Comparison of ENCODE assay signal across 1 cellular context in the genomic region with DNA sequence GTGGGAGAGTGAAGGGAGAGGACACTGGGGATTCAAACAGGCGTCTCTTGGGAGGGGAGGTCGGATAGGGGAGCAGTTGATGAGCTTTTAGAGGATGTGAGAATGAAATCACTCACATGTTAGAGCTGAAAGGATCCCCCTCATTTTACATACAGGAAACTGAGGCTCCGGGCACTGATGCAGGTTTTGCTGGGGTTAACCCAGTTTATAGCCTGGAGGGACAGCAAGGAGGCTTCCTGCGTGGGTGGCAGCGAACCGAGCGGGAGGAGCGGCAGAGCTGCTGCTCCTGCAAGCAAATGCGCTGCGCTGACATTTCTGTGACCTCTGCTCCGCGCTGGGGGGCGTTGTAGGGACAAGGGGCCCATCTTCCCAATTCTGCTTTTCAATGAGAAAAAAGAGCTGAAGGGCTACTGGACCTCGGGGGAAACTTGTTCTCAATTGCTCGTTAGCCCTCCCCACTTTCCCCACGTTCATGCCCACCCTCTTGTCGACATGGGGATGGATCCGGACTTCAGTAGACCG.
TF ChIP-seq lines count a peak whose summit lies in the region.

No MANE protein-coding gene starts in this region.

TF ChIP-seq in HepG2, 621 proteins besides CTCF, POLR2A, EP300 and RAD21 (continued from another document):
- TF ChIP-seq, protein P1, sequence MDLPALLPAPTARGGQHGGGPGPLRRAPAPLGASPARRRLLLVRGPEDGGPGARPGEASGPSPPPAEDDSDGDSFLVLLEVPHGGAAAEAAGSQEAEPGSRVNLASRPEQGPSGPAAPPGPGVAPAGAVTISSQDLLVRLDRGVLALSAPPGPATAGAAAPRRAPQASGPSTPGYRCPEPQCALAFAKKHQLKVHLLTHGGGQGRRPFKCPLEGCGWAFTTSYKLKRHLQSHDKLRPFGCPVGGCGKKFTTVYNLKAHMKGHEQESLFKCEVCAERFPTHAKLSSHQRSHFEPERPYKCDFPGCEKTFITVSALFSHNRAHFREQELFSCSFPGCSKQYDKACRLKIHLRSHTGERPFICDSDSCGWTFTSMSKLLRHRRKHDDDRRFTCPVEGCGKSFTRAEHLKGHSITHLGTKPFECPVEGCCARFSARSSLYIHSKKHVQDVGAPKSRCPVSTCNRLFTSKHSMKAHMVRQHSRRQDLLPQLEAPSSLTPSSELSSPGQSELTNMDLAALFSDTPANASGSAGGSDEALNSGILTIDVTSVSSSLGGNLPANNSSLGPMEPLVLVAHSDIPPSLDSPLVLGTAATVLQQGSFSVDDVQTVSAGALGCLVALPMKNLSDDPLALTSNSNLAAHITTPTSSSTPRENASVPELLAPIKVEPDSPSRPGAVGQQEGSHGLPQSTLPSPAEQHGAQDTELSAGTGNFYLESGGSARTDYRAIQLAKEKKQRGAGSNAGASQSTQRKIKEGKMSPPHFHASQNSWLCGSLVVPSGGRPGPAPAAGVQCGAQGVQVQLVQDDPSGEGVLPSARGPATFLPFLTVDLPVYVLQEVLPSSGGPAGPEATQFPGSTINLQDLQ (CRISPR knock-in tag; IDR thresholded peaks at IDR 0.05): no peak
- TF ChIP-seq MEIS1 (CRISPR knock-in tag; IDR thresholded peaks at IDR 0.05; ENCODE audit: borderline replicate concordance): no peak
- TF ChIP-seq NFKB2 (CRISPR knock-in tag; IDR thresholded peaks at IDR 0.05; ENCODE audit: borderline replicate concordance): no peak
